Comparison of ENCODE assay signal across 7 cellular contexts in the genomic region with DNA sequence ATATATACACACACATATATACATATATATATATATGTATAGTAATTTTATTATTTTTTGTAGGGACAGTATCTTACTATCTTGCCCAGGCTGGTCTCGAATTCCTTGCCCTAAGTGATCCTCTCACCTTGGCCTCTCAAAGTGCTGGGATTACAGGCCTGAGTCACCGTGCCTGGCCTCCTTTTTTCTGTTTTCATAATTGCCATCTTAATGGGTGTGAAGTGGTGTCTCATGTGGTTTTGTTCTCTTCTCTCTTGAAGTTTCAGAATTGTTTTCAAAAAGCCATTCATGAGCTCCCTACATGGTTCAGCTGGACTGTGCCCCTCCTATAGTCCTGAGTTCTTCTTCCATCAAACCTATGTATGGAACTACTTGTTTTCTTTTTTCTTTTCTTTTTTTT.
DNase-seq lines count a peak whose midpoint lies in the region; ATAC-seq and TF ChIP-seq lines count a peak whose summit lies in the region.
"Not testable (repeated sequence)": the region's sequence is repeated elsewhere in the genome, so short reads cannot be mapped to it uniquely, and the experiment has no call there.

No MANE protein-coding gene starts in this region.

- ATAC-seq in GM19452 (IDR thresholded peaks at IDR 0.05; ENCODE audit: unreplicated experiment) (peak; percentile 41), HG02588 (IDR thresholded peaks at IDR 0.05; ENCODE audit: unreplicated experiment) (peak; percentile 46), HG03175 (IDR thresholded peaks at IDR 0.05; ENCODE audit: unreplicated experiment) (peak; percentile 49)

- not testable (repeated sequence) for H3K4me3 ChIP-seq in GM12865 (ENCODE audit: low read depth, low read length); epithelial cell of esophagus (ENCODE audit: low read length)

- peak; percentile 68 for DNase-seq in GM12865 (ENCODE audit: low read depth)
- peak; percentile 2 for DNase-seq in NOMO-1 treated with DMSO at 0.1 percent for 48 hours (lab: John Stamatoyannopoulos, UW; ENCODE audit: unreplicated experiment)
- DNase-seq in activated CD4-positive, alpha-beta T cell treated with anti-CD3 and anti-CD28 coated beads, Interleukin-2, amount 50 U/mL, for 48 hours = peak; percentile 5 to 10
- peak; percentile 10 for DNase-seq in epithelial cell of esophagus (ENCODE audit: low read depth)

- not testable (repeated sequence) for TF ChIP-seq CTCF in GM12865 (IDR thresholded peaks at IDR 0.05; ENCODE audit: insufficient read depth, low read depth, low read length, missing control alignments); epithelial cell of esophagus (IDR thresholded peaks at IDR 0.05; ENCODE audit: insufficient read depth, low read depth, low read length, missing control alignments)

Comparison
In these comparisons a context has a peak if more than half of its experiments do, and no peak if none do; other contexts are left out.
1. DNase-seq: peak in every context shown above with its lines; median percentile 68 in GM12865; 10 in epithelial cell of esophagus; 8 in activated CD4-positive, alpha-beta T cell treated with anti-CD3 and anti-CD28 coated beads, Interleukin-2, amount 50 U/mL, for 48 hours; 2 in NOMO-1 treated with DMSO at 0.1 percent for 48 hours.